In genomic region chr17:42311240-42312034, GRCh38 we compare ENCODE assay signal across 1 cellular context.
TF ChIP-seq lines count a peak whose summit lies in the region.

No MANE protein-coding gene starts in this region.

TF ChIP-seq in HepG2, 621 proteins besides CTCF, POLR2A, EP300 and RAD21 (continued from another document and continues in another):
- peak; percentile 52; the same call in 1 of the 2 replicates for TF ChIP-seq THAP9 (CRISPR knock-in tag; IDR thresholded peaks at IDR 0.05; ENCODE audit: borderline replicate concordance)
- no peak for TF ChIP-seq ZNF335 (CRISPR knock-in tag; IDR thresholded peaks at IDR 0.05)
- no peak for TF ChIP-seq ZNF639 (CRISPR knock-in tag; conservative IDR thresholded peaks at IDR 0.05)
- no peak for TF ChIP-seq SCMH1 (CRISPR knock-in tag; IDR thresholded peaks at IDR 0.05; ENCODE audit: borderline replicate concordance)
- no peak for TF ChIP-seq SRSF9 (IDR thresholded peaks at IDR 0.05; ENCODE audit: borderline replicate concordance, insufficient read depth, low read depth, low read length, poor library complexity, severe bottlenecking)
- TF ChIP-seq, protein P1, sequence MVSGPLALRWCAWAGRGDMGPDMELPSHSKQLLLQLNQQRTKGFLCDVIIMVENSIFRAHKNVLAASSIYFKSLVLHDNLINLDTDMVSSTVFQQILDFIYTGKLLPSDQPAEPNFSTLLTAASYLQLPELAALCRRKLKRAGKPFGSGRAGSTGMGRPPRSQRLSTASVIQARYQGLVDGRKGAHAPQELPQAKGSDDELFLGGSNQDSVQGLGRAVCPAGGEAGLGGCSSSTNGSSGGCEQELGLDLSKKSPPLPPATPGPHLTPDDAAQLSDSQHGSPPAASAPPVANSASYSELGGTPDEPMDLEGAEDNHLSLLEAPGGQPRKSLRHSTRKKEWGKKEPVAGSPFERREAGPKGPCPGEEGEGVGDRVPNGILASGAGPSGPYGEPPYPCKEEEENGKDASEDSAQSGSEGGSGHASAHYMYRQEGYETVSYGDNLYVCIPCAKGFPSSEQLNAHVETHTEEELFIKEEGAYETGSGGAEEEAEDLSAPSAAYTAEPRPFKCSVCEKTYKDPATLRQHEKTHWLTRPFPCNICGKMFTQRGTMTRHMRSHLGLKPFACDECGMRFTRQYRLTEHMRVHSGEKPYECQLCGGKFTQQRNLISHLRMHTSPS (CRISPR knock-in tag; IDR thresholded peaks at IDR 0.05; ENCODE audit: low read depth), result no peak
- TF ChIP-seq, protein P2, sequence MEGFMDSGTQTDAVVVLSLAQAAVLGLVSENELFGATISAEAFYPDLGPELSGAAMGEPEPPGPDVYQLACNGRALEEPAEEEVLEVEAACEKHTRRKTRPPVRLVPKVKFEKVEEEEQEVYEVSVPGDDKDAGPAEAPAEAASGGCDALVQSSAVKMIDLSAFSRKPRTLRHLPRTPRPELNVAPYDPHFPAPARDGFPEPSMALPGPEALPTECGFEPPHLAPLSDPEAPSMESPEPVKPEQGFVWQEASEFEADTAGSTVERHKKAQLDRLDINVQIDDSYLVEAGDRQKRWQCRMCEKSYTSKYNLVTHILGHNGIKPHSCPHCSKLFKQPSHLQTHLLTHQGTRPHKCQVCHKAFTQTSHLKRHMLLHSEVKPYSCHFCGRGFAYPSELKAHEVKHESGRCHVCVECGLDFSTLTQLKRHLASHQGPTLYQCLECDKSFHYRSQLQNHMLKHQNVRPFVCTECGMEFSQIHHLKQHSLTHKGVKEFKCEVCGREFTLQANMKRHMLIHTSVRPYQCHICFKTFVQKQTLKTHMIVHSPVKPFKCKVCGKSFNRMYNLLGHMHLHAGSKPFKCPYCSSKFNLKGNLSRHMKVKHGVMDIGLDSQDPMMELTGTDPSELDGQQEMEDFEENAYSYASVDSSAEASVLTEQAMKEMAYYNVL (CRISPR knock-in tag; IDR thresholded peaks at IDR 0.05; ENCODE audit: borderline replicate concordance), result peak; percentile 79; the same call in 1 of the 2 replicates
- peak; percentile 2 for TF ChIP-seq AGO1 (IDR thresholded peaks at IDR 0.05; ENCODE audit: low read depth, low read length, poor library complexity, severe bottlenecking)
- no peak for TF ChIP-seq ZNF614 (CRISPR knock-in tag; IDR thresholded peaks at IDR 0.05; ENCODE audit: borderline replicate concordance)
- peak; percentile 94; the same call in 1 of the 2 replicates for TF ChIP-seq ZZZ3 (CRISPR knock-in tag; IDR thresholded peaks at IDR 0.05; ENCODE audit: borderline replicate concordance)
- TF ChIP-seq ZSCAN9 (CRISPR knock-in tag; IDR thresholded peaks at IDR 0.05; ENCODE audit: borderline replicate concordance), result peak; percentile 53; the same call in 1 of the 2 replicates
- no peak for TF ChIP-seq TRIM24 (CRISPR knock-in tag; IDR thresholded peaks at IDR 0.05)
- peak; percentile 73; the same call in 1 of the 2 replicates for TF ChIP-seq YEATS4 (CRISPR knock-in tag; IDR thresholded peaks at IDR 0.05; ENCODE audit: borderline replicate concordance)
- peak; percentile 37; the same call in 1 of the 2 replicates for TF ChIP-seq ZNF839 (CRISPR knock-in tag; IDR thresholded peaks at IDR 0.05; ENCODE audit: borderline replicate concordance)
- TF ChIP-seq ZNF780A (CRISPR knock-in tag; IDR thresholded peaks at IDR 0.05), result no peak
- 0 out of 2 replicates have a peak, but pooled peaks have one; percentile 24 for TF ChIP-seq RFXANK (CRISPR knock-in tag; IDR thresholded peaks at IDR 0.05)
- TF ChIP-seq, protein P3, sequence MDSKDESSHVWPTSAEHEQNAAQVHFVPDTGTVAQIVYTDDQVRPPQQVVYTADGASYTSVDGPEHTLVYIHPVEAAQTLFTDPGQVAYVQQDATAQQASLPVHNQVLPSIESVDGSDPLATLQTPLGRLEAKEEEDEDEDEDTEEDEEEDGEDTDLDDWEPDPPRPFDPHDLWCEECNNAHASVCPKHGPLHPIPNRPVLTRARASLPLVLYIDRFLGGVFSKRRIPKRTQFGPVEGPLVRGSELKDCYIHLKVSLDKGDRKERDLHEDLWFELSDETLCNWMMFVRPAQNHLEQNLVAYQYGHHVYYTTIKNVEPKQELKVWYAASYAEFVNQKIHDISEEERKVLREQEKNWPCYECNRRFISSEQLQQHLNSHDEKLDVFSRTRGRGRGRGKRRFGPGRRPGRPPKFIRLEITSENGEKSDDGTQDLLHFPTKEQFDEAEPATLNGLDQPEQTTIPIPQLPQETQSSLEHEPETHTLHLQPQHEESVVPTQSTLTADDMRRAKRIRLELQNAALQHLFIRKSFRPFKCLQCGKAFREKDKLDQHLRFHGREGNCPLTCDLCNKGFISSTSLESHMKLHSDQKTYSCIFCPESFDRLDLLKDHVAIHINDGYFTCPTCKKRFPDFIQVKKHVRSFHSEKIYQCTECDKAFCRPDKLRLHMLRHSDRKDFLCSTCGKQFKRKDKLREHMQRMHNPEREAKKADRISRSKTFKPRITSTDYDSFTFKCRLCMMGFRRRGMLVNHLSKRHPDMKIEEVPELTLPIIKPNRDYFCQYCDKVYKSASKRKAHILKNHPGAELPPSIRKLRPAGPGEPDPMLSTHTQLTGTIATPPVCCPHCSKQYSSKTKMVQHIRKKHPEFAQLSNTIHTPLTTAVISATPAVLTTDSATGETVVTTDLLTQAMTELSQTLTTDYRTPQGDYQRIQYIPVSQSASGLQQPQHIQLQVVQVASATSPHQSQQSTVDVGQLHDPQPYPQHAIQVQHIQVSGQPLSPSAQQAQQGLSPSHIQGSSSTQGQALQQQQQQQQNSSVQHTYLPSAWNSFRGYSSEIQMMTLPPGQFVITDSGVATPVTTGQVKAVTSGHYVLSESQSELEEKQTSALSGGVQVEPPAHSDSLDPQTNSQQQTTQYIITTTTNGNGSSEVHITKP (CRISPR knock-in tag; IDR thresholded peaks at IDR 0.05; ENCODE audit: low read depth), result peak; percentile 63; the same call in 1 of the 2 replicates
- no peak for TF ChIP-seq GZF1 (CRISPR knock-in tag; IDR thresholded peaks at IDR 0.05)
- no peak for TF ChIP-seq ZNF101 (CRISPR knock-in tag; IDR thresholded peaks at IDR 0.05; ENCODE audit: borderline replicate concordance, low read depth)
- peak; percentile 45; the same call in 1 of the 2 replicates for TF ChIP-seq ZBTB44 (CRISPR knock-in tag; IDR thresholded peaks at IDR 0.05)
- 0 out of 2 replicates have a peak, but pooled peaks have one; percentile 68 for TF ChIP-seq SP140L (CRISPR knock-in tag; IDR thresholded peaks at IDR 0.05; ENCODE audit: borderline replicate concordance)
- TF ChIP-seq CEBPB (IDR thresholded peaks at IDR 0.05; ENCODE audit: borderline replicate concordance, low read depth, low read length), result peak; percentile 100
- TF ChIP-seq, protein P4, sequence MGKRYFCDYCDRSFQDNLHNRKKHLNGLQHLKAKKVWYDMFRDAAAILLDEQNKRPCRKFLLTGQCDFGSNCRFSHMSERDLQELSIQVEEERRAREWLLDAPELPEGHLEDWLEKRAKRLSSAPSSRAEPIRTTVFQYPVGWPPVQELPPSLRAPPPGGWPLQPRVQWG (CRISPR knock-in tag; IDR thresholded peaks at IDR 0.05; ENCODE audit: borderline replicate concordance, low read depth), result no peak
- TF ChIP-seq, protein P5, sequence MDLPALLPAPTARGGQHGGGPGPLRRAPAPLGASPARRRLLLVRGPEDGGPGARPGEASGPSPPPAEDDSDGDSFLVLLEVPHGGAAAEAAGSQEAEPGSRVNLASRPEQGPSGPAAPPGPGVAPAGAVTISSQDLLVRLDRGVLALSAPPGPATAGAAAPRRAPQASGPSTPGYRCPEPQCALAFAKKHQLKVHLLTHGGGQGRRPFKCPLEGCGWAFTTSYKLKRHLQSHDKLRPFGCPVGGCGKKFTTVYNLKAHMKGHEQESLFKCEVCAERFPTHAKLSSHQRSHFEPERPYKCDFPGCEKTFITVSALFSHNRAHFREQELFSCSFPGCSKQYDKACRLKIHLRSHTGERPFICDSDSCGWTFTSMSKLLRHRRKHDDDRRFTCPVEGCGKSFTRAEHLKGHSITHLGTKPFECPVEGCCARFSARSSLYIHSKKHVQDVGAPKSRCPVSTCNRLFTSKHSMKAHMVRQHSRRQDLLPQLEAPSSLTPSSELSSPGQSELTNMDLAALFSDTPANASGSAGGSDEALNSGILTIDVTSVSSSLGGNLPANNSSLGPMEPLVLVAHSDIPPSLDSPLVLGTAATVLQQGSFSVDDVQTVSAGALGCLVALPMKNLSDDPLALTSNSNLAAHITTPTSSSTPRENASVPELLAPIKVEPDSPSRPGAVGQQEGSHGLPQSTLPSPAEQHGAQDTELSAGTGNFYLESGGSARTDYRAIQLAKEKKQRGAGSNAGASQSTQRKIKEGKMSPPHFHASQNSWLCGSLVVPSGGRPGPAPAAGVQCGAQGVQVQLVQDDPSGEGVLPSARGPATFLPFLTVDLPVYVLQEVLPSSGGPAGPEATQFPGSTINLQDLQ (CRISPR knock-in tag; IDR thresholded peaks at IDR 0.05), result peak; percentile 9; the same call in 1 of the 2 replicates
- peak; percentile 69; the same call in 1 of the 2 replicates for TF ChIP-seq ZBED4 (CRISPR knock-in tag; IDR thresholded peaks at IDR 0.05; ENCODE audit: borderline replicate concordance)
- no peak for TF ChIP-seq SNAPC2 (CRISPR knock-in tag; IDR thresholded peaks at IDR 0.05)
- no peak for TF ChIP-seq ZBTB1 (CRISPR knock-in tag; IDR thresholded peaks at IDR 0.05; ENCODE audit: borderline replicate concordance)
- TF ChIP-seq REPIN1 (CRISPR knock-in tag; IDR thresholded peaks at IDR 0.05; ENCODE audit: borderline replicate concordance, low read depth), result no peak; the same call in 1 of the 2 replicates
- no peak for TF ChIP-seq EED (CRISPR knock-in tag; IDR thresholded peaks at IDR 0.05)
- no peak for TF ChIP-seq ZNF383 (CRISPR knock-in tag; IDR thresholded peaks at IDR 0.05; ENCODE audit: borderline replicate concordance)
